1 cellular context compared by ENCODE assay signal in the genomic region with DNA sequence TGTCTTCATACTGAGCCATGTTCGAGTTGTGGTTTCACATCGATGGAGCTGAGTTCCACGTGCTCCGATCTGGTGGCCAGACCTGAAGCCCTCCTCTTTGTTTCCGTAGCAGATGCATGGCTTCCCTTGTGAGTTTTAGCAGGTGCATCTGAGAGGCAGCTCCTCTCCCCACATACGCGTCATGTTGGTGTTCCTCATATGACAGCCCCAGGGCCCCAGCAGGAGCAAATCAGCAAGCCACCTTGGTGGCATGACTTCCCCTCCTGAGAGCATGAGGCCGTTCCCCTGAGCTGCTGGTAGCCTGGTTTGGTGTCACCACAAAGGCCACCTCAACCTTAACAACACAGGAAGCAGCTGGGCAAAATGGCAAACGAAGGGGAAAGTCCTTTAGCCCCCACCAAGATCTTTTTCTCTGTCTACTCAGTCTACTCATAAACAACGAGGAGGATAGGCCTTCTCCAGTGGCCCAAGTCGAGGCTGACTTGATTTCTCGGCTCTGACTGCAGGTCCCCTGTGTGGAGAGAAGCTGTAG.
A peak's percentile ranks its signal among the peaks of the same experiment; 100 is the strongest.
TF ChIP-seq lines count a peak whose summit lies in the region.

No MANE protein-coding gene starts in this region.

TF ChIP-seq in K562, 482 proteins besides CTCF, POLR2A, EP300 and RAD21 (continued from another document and continues in another):
- TF ChIP-seq GTF2A2 (tag; IDR thresholded peaks at IDR 0.05) (0 out of 2 replicates have a peak, but pooled peaks have one; percentile 69), PCBP2 (IDR thresholded peaks at IDR 0.05; ENCODE audit: low read depth, low read length, poor library complexity, severe bottlenecking) (no peak), XRCC4 (IDR thresholded peaks at IDR 0.05; ENCODE audit: extremely low read depth, insufficient read depth, insufficient read length) (no peak), FOXK1 (CRISPR knock-in tag; IDR thresholded peaks at IDR 0.05; ENCODE audit: borderline replicate concordance) (no peak), NR4A1 (CRISPR knock-in tag; IDR thresholded peaks at IDR 0.05) (no peak), NR4A1 (tag; IDR thresholded peaks at IDR 0.05) (peak; percentile 83), ZNF41 (CRISPR knock-in tag; conservative IDR thresholded peaks at IDR 0.05) (peak; percentile 11; the same call in 1 of the 2 replicates), RHOXF2B (CRISPR knock-in tag; conservative IDR thresholded peaks at IDR 0.05) (0 out of 2 replicates have a peak, but pooled peaks have one; percentile 66), NFE2L1 (tag; IDR thresholded peaks at IDR 0.05; ENCODE audit: borderline replicate concordance, low read depth) (no peak), LEF1 (IDR thresholded peaks at IDR 0.05) (no peak), BACH1 (tag; IDR thresholded peaks at IDR 0.05) (peak; percentile 28; the same call in 1 of the 2 replicates), DMBX1 (CRISPR knock-in tag; IDR thresholded peaks at IDR 0.05; ENCODE audit: borderline replicate concordance) (peak; percentile 83; the same call in 1 of the 2 replicates), ZNF316 (IDR thresholded peaks at IDR 0.05) (no peak), TCFL5 (CRISPR knock-in tag; conservative IDR thresholded peaks at IDR 0.05) (0 out of 2 replicates have a peak, but pooled peaks have one; percentile 13)
- TF ChIP-seq, protein P1, sequence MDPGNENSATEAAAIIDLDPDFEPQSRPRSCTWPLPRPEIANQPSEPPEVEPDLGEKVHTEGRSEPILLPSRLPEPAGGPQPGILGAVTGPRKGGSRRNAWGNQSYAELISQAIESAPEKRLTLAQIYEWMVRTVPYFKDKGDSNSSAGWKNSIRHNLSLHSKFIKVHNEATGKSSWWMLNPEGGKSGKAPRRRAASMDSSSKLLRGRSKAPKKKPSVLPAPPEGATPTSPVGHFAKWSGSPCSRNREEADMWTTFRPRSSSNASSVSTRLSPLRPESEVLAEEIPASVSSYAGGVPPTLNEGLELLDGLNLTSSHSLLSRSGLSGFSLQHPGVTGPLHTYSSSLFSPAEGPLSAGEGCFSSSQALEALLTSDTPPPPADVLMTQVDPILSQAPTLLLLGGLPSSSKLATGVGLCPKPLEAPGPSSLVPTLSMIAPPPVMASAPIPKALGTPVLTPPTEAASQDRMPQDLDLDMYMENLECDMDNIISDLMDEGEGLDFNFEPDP (CRISPR knock-in tag; IDR thresholded peaks at IDR 0.05): no peak
- TF ChIP-seq, protein P2, sequence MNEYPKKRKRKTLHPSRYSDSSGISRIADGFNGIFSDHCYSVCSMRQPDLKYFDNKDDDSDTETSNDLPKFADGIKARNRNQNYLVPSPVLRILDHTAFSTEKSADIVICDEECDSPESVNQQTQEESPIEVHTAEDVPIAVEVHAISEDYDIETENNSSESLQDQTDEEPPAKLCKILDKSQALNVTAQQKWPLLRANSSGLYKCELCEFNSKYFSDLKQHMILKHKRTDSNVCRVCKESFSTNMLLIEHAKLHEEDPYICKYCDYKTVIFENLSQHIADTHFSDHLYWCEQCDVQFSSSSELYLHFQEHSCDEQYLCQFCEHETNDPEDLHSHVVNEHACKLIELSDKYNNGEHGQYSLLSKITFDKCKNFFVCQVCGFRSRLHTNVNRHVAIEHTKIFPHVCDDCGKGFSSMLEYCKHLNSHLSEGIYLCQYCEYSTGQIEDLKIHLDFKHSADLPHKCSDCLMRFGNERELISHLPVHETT (CRISPR knock-in tag; conservative IDR thresholded peaks at IDR 0.05 in 1 of 2, IDR thresholded peaks at IDR 0.05 in 1 of 2): peak in 1 of 2 experiments; percentile 37; a peak in 1 of 4 replicates
- TF ChIP-seq, protein P3, sequence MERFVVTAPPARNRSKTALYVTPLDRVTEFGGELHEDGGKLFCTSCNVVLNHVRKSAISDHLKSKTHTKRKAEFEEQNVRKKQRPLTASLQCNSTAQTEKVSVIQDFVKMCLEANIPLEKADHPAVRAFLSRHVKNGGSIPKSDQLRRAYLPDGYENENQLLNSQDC (CRISPR knock-in tag; IDR thresholded peaks at IDR 0.05): no peak
- TF ChIP-seq, protein P4, sequence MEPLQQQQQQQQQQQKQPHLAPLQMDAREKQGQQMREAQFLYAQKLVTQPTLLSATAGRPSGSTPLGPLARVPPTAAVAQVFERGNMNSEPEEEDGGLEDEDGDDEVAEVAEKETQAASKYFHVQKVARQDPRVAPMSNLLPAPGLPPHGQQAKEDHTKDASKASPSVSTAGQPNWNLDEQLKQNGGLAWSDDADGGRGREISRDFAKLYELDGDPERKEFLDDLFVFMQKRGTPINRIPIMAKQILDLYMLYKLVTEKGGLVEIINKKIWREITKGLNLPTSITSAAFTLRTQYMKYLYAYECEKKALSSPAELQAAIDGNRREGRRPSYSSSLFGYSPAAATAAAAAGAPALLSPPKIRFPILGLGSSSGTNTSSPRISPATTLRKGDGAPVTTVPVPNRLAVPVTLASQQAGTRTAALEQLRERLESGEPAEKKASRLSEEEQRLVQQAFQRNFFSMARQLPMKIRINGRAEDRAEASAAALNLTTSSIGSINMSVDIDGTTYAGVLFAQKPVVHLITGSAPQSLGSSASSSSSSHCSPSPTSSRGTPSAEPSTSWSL (CRISPR knock-in tag; IDR thresholded peaks at IDR 0.05; ENCODE audit: borderline replicate concordance): 0 out of 2 replicates have a peak, but pooled peaks have one; percentile 27
- TF ChIP-seq, protein P5, sequence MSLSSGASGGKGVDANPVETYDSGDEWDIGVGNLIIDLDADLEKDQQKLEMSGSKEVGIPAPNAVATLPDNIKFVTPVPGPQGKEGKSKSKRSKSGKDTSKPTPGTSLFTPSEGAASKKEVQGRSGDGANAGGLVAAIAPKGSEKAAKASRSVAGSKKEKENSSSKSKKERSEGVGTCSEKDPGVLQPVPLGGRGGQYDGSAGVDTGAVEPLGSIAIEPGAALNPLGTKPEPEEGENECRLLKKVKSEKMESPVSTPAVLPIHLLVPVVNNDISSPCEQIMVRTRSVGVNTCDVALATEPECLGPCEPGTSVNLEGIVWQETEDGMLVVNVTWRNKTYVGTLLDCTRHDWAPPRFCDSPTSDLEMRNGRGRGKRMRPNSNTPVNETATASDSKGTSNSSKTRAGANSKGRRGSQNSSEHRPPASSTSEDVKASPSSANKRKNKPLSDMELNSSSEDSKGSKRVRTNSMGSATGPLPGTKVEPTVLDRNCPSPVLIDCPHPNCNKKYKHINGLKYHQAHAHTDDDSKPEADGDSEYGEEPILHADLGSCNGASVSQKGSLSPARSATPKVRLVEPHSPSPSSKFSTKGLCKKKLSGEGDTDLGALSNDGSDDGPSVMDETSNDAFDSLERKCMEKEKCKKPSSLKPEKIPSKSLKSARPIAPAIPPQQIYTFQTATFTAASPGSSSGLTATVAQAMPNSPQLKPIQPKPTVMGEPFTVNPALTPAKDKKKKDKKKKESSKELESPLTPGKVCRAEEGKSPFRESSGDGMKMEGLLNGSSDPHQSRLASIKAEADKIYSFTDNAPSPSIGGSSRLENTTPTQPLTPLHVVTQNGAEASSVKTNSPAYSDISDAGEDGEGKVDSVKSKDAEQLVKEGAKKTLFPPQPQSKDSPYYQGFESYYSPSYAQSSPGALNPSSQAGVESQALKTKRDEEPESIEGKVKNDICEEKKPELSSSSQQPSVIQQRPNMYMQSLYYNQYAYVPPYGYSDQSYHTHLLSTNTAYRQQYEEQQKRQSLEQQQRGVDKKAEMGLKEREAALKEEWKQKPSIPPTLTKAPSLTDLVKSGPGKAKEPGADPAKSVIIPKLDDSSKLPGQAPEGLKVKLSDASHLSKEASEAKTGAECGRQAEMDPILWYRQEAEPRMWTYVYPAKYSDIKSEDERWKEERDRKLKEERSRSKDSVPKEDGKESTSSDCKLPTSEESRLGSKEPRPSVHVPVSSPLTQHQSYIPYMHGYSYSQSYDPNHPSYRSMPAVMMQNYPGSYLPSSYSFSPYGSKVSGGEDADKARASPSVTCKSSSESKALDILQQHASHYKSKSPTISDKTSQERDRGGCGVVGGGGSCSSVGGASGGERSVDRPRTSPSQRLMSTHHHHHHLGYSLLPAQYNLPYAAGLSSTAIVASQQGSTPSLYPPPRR (CRISPR knock-in tag; IDR thresholded peaks at IDR 0.05; ENCODE audit: borderline replicate concordance): no peak
- TF ChIP-seq, protein P6, sequence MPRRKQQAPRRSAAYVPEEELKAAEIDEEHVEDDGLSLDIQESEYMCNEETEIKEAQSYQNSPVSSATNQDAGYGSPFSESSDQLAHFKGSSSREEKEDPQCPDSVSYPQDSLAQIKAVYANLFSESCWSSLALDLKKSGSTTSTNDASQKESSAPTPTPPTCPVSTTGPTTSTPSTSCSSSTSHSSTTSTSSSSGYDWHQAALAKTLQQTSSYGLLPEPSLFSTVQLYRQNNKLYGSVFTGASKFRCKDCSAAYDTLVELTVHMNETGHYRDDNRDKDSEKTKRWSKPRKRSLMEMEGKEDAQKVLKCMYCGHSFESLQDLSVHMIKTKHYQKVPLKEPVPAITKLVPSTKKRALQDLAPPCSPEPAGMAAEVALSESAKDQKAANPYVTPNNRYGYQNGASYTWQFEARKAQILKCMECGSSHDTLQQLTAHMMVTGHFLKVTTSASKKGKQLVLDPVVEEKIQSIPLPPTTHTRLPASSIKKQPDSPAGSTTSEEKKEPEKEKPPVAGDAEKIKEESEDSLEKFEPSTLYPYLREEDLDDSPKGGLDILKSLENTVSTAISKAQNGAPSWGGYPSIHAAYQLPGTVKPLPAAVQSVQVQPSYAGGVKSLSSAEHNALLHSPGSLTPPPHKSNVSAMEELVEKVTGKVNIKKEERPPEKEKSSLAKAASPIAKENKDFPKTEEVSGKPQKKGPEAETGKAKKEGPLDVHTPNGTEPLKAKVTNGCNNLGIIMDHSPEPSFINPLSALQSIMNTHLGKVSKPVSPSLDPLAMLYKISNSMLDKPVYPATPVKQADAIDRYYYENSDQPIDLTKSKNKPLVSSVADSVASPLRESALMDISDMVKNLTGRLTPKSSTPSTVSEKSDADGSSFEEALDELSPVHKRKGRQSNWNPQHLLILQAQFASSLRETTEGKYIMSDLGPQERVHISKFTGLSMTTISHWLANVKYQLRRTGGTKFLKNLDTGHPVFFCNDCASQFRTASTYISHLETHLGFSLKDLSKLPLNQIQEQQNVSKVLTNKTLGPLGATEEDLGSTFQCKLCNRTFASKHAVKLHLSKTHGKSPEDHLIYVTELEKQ (CRISPR knock-in tag; IDR thresholded peaks at IDR 0.05): peak; percentile 29; the same call in 1 of the 2 replicates
- TF ChIP-seq, protein P7, sequence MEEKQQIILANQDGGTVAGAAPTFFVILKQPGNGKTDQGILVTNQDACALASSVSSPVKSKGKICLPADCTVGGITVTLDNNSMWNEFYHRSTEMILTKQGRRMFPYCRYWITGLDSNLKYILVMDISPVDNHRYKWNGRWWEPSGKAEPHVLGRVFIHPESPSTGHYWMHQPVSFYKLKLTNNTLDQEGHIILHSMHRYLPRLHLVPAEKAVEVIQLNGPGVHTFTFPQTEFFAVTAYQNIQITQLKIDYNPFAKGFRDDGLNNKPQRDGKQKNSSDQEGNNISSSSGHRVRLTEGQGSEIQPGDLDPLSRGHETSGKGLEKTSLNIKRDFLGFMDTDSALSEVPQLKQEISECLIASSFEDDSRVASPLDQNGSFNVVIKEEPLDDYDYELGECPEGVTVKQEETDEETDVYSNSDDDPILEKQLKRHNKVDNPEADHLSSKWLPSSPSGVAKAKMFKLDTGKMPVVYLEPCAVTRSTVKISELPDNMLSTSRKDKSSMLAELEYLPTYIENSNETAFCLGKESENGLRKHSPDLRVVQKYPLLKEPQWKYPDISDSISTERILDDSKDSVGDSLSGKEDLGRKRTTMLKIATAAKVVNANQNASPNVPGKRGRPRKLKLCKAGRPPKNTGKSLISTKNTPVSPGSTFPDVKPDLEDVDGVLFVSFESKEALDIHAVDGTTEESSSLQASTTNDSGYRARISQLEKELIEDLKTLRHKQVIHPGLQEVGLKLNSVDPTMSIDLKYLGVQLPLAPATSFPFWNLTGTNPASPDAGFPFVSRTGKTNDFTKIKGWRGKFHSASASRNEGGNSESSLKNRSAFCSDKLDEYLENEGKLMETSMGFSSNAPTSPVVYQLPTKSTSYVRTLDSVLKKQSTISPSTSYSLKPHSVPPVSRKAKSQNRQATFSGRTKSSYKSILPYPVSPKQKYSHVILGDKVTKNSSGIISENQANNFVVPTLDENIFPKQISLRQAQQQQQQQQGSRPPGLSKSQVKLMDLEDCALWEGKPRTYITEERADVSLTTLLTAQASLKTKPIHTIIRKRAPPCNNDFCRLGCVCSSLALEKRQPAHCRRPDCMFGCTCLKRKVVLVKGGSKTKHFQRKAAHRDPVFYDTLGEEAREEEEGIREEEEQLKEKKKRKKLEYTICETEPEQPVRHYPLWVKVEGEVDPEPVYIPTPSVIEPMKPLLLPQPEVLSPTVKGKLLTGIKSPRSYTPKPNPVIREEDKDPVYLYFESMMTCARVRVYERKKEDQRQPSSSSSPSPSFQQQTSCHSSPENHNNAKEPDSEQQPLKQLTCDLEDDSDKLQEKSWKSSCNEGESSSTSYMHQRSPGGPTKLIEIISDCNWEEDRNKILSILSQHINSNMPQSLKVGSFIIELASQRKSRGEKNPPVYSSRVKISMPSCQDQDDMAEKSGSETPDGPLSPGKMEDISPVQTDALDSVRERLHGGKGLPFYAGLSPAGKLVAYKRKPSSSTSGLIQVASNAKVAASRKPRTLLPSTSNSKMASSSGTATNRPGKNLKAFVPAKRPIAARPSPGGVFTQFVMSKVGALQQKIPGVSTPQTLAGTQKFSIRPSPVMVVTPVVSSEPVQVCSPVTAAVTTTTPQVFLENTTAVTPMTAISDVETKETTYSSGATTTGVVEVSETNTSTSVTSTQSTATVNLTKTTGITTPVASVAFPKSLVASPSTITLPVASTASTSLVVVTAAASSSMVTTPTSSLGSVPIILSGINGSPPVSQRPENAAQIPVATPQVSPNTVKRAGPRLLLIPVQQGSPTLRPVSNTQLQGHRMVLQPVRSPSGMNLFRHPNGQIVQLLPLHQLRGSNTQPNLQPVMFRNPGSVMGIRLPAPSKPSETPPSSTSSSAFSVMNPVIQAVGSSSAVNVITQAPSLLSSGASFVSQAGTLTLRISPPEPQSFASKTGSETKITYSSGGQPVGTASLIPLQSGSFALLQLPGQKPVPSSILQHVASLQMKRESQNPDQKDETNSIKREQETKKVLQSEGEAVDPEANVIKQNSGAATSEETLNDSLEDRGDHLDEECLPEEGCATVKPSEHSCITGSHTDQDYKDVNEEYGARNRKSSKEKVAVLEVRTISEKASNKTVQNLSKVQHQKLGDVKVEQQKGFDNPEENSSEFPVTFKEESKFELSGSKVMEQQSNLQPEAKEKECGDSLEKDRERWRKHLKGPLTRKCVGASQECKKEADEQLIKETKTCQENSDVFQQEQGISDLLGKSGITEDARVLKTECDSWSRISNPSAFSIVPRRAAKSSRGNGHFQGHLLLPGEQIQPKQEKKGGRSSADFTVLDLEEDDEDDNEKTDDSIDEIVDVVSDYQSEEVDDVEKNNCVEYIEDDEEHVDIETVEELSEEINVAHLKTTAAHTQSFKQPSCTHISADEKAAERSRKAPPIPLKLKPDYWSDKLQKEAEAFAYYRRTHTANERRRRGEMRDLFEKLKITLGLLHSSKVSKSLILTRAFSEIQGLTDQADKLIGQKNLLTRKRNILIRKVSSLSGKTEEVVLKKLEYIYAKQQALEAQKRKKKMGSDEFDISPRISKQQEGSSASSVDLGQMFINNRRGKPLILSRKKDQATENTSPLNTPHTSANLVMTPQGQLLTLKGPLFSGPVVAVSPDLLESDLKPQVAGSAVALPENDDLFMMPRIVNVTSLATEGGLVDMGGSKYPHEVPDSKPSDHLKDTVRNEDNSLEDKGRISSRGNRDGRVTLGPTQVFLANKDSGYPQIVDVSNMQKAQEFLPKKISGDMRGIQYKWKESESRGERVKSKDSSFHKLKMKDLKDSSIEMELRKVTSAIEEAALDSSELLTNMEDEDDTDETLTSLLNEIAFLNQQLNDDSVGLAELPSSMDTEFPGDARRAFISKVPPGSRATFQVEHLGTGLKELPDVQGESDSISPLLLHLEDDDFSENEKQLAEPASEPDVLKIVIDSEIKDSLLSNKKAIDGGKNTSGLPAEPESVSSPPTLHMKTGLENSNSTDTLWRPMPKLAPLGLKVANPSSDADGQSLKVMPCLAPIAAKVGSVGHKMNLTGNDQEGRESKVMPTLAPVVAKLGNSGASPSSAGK (IDR thresholded peaks at IDR 0.05): peak; percentile 78
